ENCODE assay signal across 8 cellular contexts in the genomic region with DNA sequence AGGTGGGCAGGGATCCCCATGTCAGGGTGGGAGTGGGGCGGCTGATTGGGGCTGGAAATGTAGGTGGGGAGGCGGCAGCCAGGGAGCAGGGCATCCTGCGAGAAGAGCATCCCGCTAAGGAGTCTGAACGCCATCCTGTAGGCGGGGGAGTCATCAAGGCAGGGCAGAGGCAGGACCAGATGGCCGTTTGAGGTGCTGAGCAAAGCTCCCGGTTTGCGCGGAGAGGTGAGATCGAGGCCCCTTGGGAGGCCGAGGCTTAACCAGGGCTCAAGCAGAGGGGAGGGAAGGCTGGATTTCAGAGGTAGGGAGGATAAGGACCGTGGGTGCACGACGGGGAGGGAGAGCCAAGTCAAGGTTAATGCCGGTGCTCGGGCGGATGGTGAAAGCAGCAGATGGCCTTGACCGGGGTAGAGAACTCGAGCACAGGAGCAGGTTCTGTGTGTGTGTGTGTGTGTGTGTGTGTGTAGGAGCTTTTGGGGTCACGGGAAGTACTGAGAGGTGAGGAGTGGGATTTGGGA. TPM values are rescaled to one million over a fixed set of nuclear protein-coding genes. Genes with fewer than 3 reads are reported as not detected.
DNase-seq lines count a peak whose midpoint lies in the region; ATAC-seq and TF ChIP-seq lines count a peak whose summit lies in the region.

No MANE protein-coding gene starts in this region.

- TF ChIP-seq CTCF in epithelial cell of esophagus (IDR thresholded peaks at IDR 0.05; ENCODE audit: insufficient read depth, low read depth, low read length, missing control alignments) (no peak), natural killer cell (IDR thresholded peaks at IDR 0.05) (no peak)

- intact Hi-C loops in natural killer cell (cut with micrococcal nuclease): loop anchor here (2.0 to 5.0 kb wide), 2 partner anchors 95 to 298 kb away; a partner anchor contains a TSS

- peak overlapping the region; percentile 86 for H3K4me3 ChIP-seq in epithelial cell of esophagus (ENCODE audit: low read length)

- peak overlapping the region; percentile 90 for H3K4me3 Mint-ChIP-seq in natural killer cell

- ATAC-seq in HG02970 (IDR thresholded peaks at IDR 0.05; ENCODE audit: low FRiP score, unreplicated experiment) (peak; percentile 25), natural killer cell (peak; percentile 22 to 55 (median 22)), GM21723 (IDR thresholded peaks at IDR 0.05; ENCODE audit: unreplicated experiment) (no peak), GM18519 (IDR thresholded peaks at IDR 0.05; ENCODE audit: low FRiP score, unreplicated experiment) (no peak)

- peak overlapping the region; percentile 82 to 93 for H3K27ac Mint-ChIP-seq in natural killer cell

- no peaks in the 10 kb centered on the region for H3K9me3 Mint-ChIP-seq in natural killer cell

- H3K36me3 Mint-ChIP-seq in natural killer cell: no peaks in the 10 kb centered on the region

- H3K4me1 Mint-ChIP-seq in natural killer cell: peaks cover 10 to 25% of the 10 kb centered on the region in 2 donors

- no peaks in the 10 kb centered on the region for H3K27me3 Mint-ChIP-seq in natural killer cell (ENCODE audit: low read depth in 2 of 2)

- DNase-seq in NCI-H748 (lab: John Stamatoyannopoulos, UW; ENCODE audit: unreplicated experiment): peak; percentile 57
- DNase-seq in NCI-H748 treated with DMSO at 0.1 percent for 48 hours (lab: John Stamatoyannopoulos, UW): no peak
- DNase-seq in T follicular helper cell (ENCODE audit: low read depth): peak; percentile 3
- peak; percentile 42 for DNase-seq in epithelial cell of esophagus (ENCODE audit: low read depth)
- no peak for DNase-seq in natural killer cell

RNA-seq across cellular contexts. Expression of a gene that starts 0.5 kb away (rescaled TPM):
- total RNA-seq in natural killer cell: 100 to 1,000 TPM; 100 to 109 (median 101) TPM

RNA-seq across cellular contexts. Expression of a gene that starts 12.4 kb away (rescaled TPM):
- 10 to 100 TPM; 14.7 to 17.8 (median 15.0) TPM for total RNA-seq in natural killer cell

RNA-seq across cellular contexts. Expression of a gene that starts 45.1 kb away (rescaled TPM):
- total RNA-seq in natural killer cell: 10 to 100 TPM; 78.1 to 91.7 (median 90.3) TPM

Comparison
In these comparisons a context has a peak if more than half of its experiments do, and no peak if none do; other contexts are left out.
1. DNase-seq: peak in NCI-H748 (single experiment), T follicular helper cell (single experiment) and epithelial cell of esophagus (single experiment); none in NCI-H748 treated with DMSO at 0.1 percent for 48 hours (single experiment) and natural killer cell (single experiment).
2. ATAC-seq: peak in HG02970 (single experiment) and natural killer cell (3 of 3); none in GM21723 (single experiment) and GM18519 (single experiment).